In the genomic region with DNA sequence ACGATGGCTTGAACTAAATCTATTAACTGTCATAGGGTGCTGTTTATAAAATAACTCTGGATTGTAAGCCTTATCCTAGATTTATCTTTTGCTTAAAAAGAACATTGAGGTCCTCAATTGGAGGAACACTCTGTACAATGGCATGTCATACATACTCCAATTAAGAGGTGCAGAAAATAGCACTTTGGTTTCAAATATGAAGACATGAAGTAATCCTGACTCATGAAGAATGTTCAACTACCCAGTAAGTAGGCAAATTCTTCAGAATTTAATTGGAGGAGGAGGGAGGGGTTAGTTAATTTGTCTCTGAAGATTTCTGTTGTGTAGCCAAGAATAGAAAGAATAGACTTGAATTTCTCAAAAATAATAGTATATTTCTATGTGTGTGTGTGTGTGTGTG, we compare ENCODE assay signal across 28 cellular contexts. TPM values are rescaled to one million over a fixed set of nuclear protein-coding genes. Genes with fewer than 3 reads are reported as not detected.
A peak's percentile ranks its signal among the peaks of the same experiment; 100 is the strongest.
DNase-seq lines count a peak whose midpoint lies in the region; ATAC-seq and TF ChIP-seq lines count a peak whose summit lies in the region.
"Had no signal": no experiment of that assay in that cellular context is flagged by ENCODE, and none has a peak within 500 bp of the region (broad histone marks: within the 10 kb centered on the region; RNA-seq: fewer than 3 reads in every experiment).

No MANE protein-coding gene starts in this region.

- ATAC-seq in left lung (peak; percentile 50), HG03457 (IDR thresholded peaks at IDR 0.05; ENCODE audit: unreplicated experiment) (no peak), foreskin keratinocyte (no peak)
- ATAC-seq: A549; CD8-positive, alpha-beta T cell; GM12878 had no signal

- no peak for TF ChIP-seq CTCF in A673 (conservative IDR thresholded peaks at IDR 0.05; ENCODE audit: low read depth, low read length)
- TF ChIP-seq CTCF in left lung (IDR thresholded peaks at IDR 0.05), result no peak
- TF ChIP-seq CTCF in foreskin keratinocyte (conservative IDR thresholded peaks at IDR 0.05), result no peak

- H3K36me3 ChIP-seq in A673 (ENCODE audit: insufficient read depth, low read length, poor library complexity, severe bottlenecking), result peaks cover 5% of the 10 kb centered on the region
- H3K36me3 ChIP-seq in left lung, result no peaks in the 10 kb centered on the region
- H3K36me3 ChIP-seq: BE2C, BLaER1 had no signal

- H3K4me1 ChIP-seq in A673 (ENCODE audit: insufficient read depth, low read length, poor library complexity, severe bottlenecking), result peaks cover 36% of the 10 kb centered on the region
- H3K4me1 ChIP-seq in left lung, result no peaks in the 10 kb centered on the region
- H3K4me1 ChIP-seq in foreskin keratinocyte, result no peaks in the 10 kb centered on the region
- H3K4me1 ChIP-seq: A549, BE2C, Caco-2 had no signal

- BruUV-seq in A673 (replicated peaks; lab: Mats Ljungman, UMichigan), result no TSS peak

- H3K27me3 ChIP-seq in A673 (replicated peaks; ENCODE audit: insufficient read depth, low read depth, low read length, poor library complexity) (no peaks in the 10 kb centered on the region), left lung (no peaks in the 10 kb centered on the region), foreskin keratinocyte (no peaks in the 10 kb centered on the region)
- H3K27me3 ChIP-seq: BE2C, BLaER1 had no signal

- CTCF ChIA-PET in A673 (lab: Charles Lee), result no interaction called here

- DNase-seq in A673 (ENCODE audit: low spot score) (peak; percentile 26), caudate nucleus (lab: John Stamatoyannopoulos, UW) (peak in 1 of 61 donors; percentile 19), left lung (no peak), renal cortical epithelial cell (ENCODE audit: low read depth) (peak; percentile 52), Kasumi-1 (lab: John Stamatoyannopoulos, UW) (no peak), foreskin keratinocyte (no peak)
- DNase-seq: ACHN; BE2C; C1 segment of cervical spinal cord; Caco-2; Calu3; CD4-positive, alpha-beta T cell; CD8-positive, alpha-beta T cell; DMS 273 treated with DMSO at 0.1 percent for 48 hours; DMS153; DMS53; DMS79; DND-41; EL; GDM1 had no signal

- peak overlapping the region; percentile 54 for H3K27ac ChIP-seq in A673 (ENCODE audit: low read depth, low read length, poor library complexity, severe bottlenecking)
- H3K27ac ChIP-seq in caudate nucleus (ENCODE audit: low read depth, low read length), result peak overlapping the region; percentile 63
- no peak overlapping the region for H3K27ac ChIP-seq in left lung
- H3K27ac ChIP-seq in foreskin keratinocyte, result no peak overlapping the region
- H3K27ac ChIP-seq: 22Rv1, A549, BLaER1 had no signal

- POLR2A ChIA-PET in A673 (lab: Charles Lee; ENCODE audit: low non-redundant PET), result no interaction called here

- H3K9me3 ChIP-seq in A673 (ENCODE audit: low read depth, low read length, poor library complexity, severe bottlenecking) (no peaks in the 10 kb centered on the region), left lung (no peaks in the 10 kb centered on the region)
- H3K9me3 ChIP-seq: A549, BE2C, BLaER1, Caco-2 had no signal

- intact Hi-C loops in A673 (cut with micrococcal nuclease; ENCODE audit: unreplicated experiment), result no loop called here
- intact Hi-C loops in left lung (cut with DNase I), result no loop called here

- H3K4me3 ChIP-seq in A673 (ENCODE audit: low read depth, low read length, poor library complexity, severe bottlenecking) (no peak overlapping the region), left lung (no peak overlapping the region)
- H3K4me3 ChIP-seq: A549, BLaER1, GM12878 had no signal

RNA-seq across cellular contexts. Expression of a gene that starts 36.1 kb away (rescaled TPM):
- total RNA-seq in A673 (2021) (93.0 and 99.5 TPM in 2 replicates), left lung (1 to 10 TPM in 1 of 2 donors, under 1 TPM in 1; 0.61 to 1.1 TPM), renal cortical epithelial cell (not detected in 2 replicates), foreskin keratinocyte (not detected in 2 replicates)
- not detected in 2 replicates for polyA plus RNA-seq in foreskin keratinocyte
- total RNA-seq: Calu3; CD4-positive, alpha-beta T cell; CD8-positive, alpha-beta T cell; Daoy; G401; GM12878 had no signal
- polyA plus RNA-seq: CD14-positive monocyte had no signal

Comparison
In these comparisons a context has a peak if more than half of its experiments do, and no peak if none do; other contexts are left out.
1. DNase-seq: peak in A673 (single experiment) and renal cortical epithelial cell (single experiment); none in left lung (0 of 2), Kasumi-1 (0 of 2) and foreskin keratinocyte (0 of 2).
2. H3K27ac ChIP-seq: peak in A673 (single experiment) and caudate nucleus (single experiment); none in left lung (0 of 2) and foreskin keratinocyte (single experiment).
3. RNA of a gene that starts 36.1 kb away (total RNA-seq): 93.0 to 99.5 TPM in A673; 0.61 to 1.1 TPM in left lung, not detected in renal cortical epithelial cell and not detected in foreskin keratinocyte; every median in the first group is over 10 times any median in the second.